In the genomic region with DNA sequence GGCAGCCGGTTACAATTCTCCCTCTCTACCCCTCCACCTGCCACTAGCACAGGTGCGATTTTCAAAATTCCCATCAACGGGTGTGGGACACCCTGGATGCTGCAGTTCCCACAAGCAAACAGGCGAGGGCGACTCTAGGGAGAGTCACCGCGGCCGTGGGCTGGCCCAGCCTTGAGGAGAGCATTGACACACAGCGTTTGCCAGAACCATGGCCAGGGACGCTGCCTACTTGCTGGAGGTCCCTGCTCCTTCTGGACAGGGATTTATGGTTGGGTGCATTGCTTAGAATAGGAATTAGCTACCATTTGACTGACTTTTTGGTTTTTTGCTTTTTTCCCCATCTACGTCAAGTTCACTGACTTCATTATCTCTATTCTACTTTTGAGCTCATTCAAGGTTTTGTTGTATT, we compare ENCODE assay signal across 9 cellular contexts. TPM values are rescaled to one million over a fixed set of nuclear protein-coding genes. Genes with fewer than 3 reads are reported as not detected.
DNase-seq lines count a peak whose midpoint lies in the region; ATAC-seq and TF ChIP-seq lines count a peak whose summit lies in the region.
"Had no signal": no experiment of that assay in that cellular context is flagged by ENCODE, and none has a peak within 500 bp of the region (broad histone marks: within the 10 kb centered on the region; RNA-seq: fewer than 3 reads in every experiment).

No MANE protein-coding gene starts in this region.

- intact Hi-C loops in gastrocnemius medialis (cut with DNase I; ENCODE audit: low total_unique reads): loop anchor here (1.0 kb wide), 1 partner anchor 44 kb away; no protein-coding TSS in a partner anchor

- TF ChIP-seq CTCF in DOHH2 (IDR thresholded peaks at IDR 0.05; ENCODE audit: low read depth, low read length, poor library complexity, severe bottlenecking) (peak; percentile 94), cardiac muscle cell (IDR thresholded peaks at IDR 0.05; ENCODE audit: low read depth, low read length) (peak; percentile 92), gastrocnemius medialis (IDR thresholded peaks at IDR 0.05 in 4 of 5, conservative IDR thresholded peaks at IDR 0.05 in 1 of 5) (peak; percentile 47 to 81 (median 63))

- ATAC-seq in gastrocnemius medialis (peak; percentile 42 to 58), GM19395 (IDR thresholded peaks at IDR 0.05; ENCODE audit: unreplicated experiment) (no peak), HG02981 (IDR thresholded peaks at IDR 0.05; ENCODE audit: unreplicated experiment) (no peak)

- peak in 63 of 76 experiments; percentile 9 to 72 (median 44) for DNase-seq in HUDEP-2 (lab: John Stamatoyannopoulos, UW; ENCODE audit: unreplicated experiment in 76 of 76)
- DNase-seq in SJCRH30: peak; percentile 68 to 82
- peak; percentile 58 for DNase-seq in activated naive CD4-positive, alpha-beta T cell treated with Interleukin-2 at 50 U/mL for 16 hours
- DNase-seq in cardiac muscle cell (ENCODE audit: low read depth in 1 of 2, low spot score in 1 of 2): peak; percentile 69 to 86
- DNase-seq in gastrocnemius medialis: peak; percentile 31 to 41

- H3K9me3 ChIP-seq in DOHH2 (ENCODE audit: control insufficient read depth, insufficient read depth, low read length): no peaks in the 10 kb centered on the region
- no peaks in the 10 kb centered on the region for H3K9me3 ChIP-seq in SJCRH30 (replicated peaks)
- H3K9me3 ChIP-seq in cardiac muscle cell (ENCODE audit: low read depth): no peaks in the 10 kb centered on the region
- H3K9me3 ChIP-seq in gastrocnemius medialis: no peaks in the 10 kb centered on the region

- H3K27me3 ChIP-seq in DOHH2 (ENCODE audit: control insufficient read depth, low read length) (peaks cover 3% of the 10 kb centered on the region; the same call in 1 of the 2 replicates), SJCRH30 (no peaks in the 10 kb centered on the region), cardiac muscle cell (no peaks in the 10 kb centered on the region), gastrocnemius medialis (peaks cover 0 to 11% (median 0%) of the 10 kb centered on the region in 3 donors)

- TF ChIP-seq POLR2A in gastrocnemius medialis (IDR thresholded peaks at IDR 0.05): no peak

- in situ Hi-C loops in gastrocnemius medialis (cut with MboI; ENCODE audit: low sequenced_read_pairs in 4 of 4): loop anchor here in 2 of 4 donors (5.0 kb wide), 2 partner anchors 41 to 46 kb away; no protein-coding TSS in a partner anchor

- H3K4me1 ChIP-seq in DOHH2 (ENCODE audit: control insufficient read depth, low read length) (no peaks in the 10 kb centered on the region), SJCRH30 (no peaks in the 10 kb centered on the region), cardiac muscle cell (ENCODE audit: low read depth) (no peaks in the 10 kb centered on the region), gastrocnemius medialis (no peaks in the 10 kb centered on the region)

- no peaks in the 10 kb centered on the region for H3K79me2 ChIP-seq in DOHH2 (ENCODE audit: control insufficient read depth, low read length)

- no peak overlapping the region for H3K27ac ChIP-seq in DOHH2 (ENCODE audit: low read depth, low read length)
- no peak overlapping the region for H3K27ac ChIP-seq in SJCRH30
- no peak overlapping the region for H3K27ac ChIP-seq in cardiac muscle cell
- no peak overlapping the region for H3K27ac ChIP-seq in gastrocnemius medialis

- no peaks in the 10 kb centered on the region for H3F3A ChIP-seq in DOHH2 (ENCODE audit: control insufficient read depth, insufficient read depth)

- H3K36me3 ChIP-seq in DOHH2 (ENCODE audit: control insufficient read depth, low read length) (no peaks in the 10 kb centered on the region), SJCRH30 (no peaks in the 10 kb centered on the region), cardiac muscle cell (no peaks in the 10 kb centered on the region), gastrocnemius medialis (no peaks in the 10 kb centered on the region)

- H3K4me3 ChIP-seq in DOHH2 (ENCODE audit: low read length) (no peak overlapping the region), SJCRH30 (no peak overlapping the region), cardiac muscle cell (no peak overlapping the region), gastrocnemius medialis (no peak overlapping the region)

- no peaks in the 10 kb centered on the region; the same call in 1 of the 2 replicates for H4K20me1 ChIP-seq in DOHH2 (ENCODE audit: control insufficient read depth, insufficient read depth, low read depth, low read length)

- H3K9me2 ChIP-seq in DOHH2 (replicated peaks; ENCODE audit: control insufficient read depth, low read length): no peaks in the 10 kb centered on the region

- no peak overlapping the region for H3K4me2 ChIP-seq in DOHH2 (ENCODE audit: low read length)

RNA-seq across cellular contexts. Expression of gene CLDN4, which starts 19.0 kb away (rescaled TPM):
- 0.06 and 0.08 TPM in 2 replicates for total RNA-seq in SJCRH30 (2014; rRNA removed; shearing (Covaris generic))
- total RNA-seq in cardiac muscle cell (0.46 and 0.48 TPM in 2 replicates), gastrocnemius medialis (1 to 10 TPM in 1 of 4 donors, under 1 TPM in 3; 0.16 to 3.7 (median 0.42) TPM)
- polyA plus RNA-seq in cardiac muscle cell: 0.99 and 1.9 TPM in 2 replicates

RNA-seq across cellular contexts. Expression of gene METTL27, which starts 30.6 kb away (rescaled TPM):
- total RNA-seq in SJCRH30 (2014; rRNA removed; shearing (Covaris generic)): 0.30 and 0.55 TPM in 2 replicates
- total RNA-seq in cardiac muscle cell (5.1 and 5.2 TPM in 2 replicates), gastrocnemius medialis (1 to 10 TPM in 1 of 4 donors, under 1 TPM in 3; 0.36 to 1.5 (median 0.53) TPM)
- 4.6 and 11.2 TPM in 2 replicates for polyA plus RNA-seq in cardiac muscle cell

RNA-seq across cellular contexts. Expression of gene CLDN3, which starts 41.7 kb away (rescaled TPM):
- not detected in 2 replicates for total RNA-seq in SJCRH30 (2014; rRNA removed; shearing (Covaris generic))
- total RNA-seq in cardiac muscle cell (5.9 and 11.0 TPM in 2 replicates), gastrocnemius medialis (1 to 10 TPM in 1 of 4 donors, not detected in 3; 5.0 TPM)
- 5.6 and 11.2 TPM in 2 replicates for polyA plus RNA-seq in cardiac muscle cell

RNA-seq across cellular contexts. Expression of gene TMEM270, which starts 49.2 kb away (rescaled TPM):
- not detected in 2 replicates for total RNA-seq in SJCRH30 (2014; rRNA removed; shearing (Covaris generic))
- total RNA-seq in cardiac muscle cell (not detected in 2 replicates), gastrocnemius medialis (not detected)
- not detected in 2 replicates for polyA plus RNA-seq in cardiac muscle cell
- total RNA-seq: urinary bladder had no signal

Comparison
In these comparisons a context has a peak if more than half of its experiments do, and no peak if none do; other contexts are left out.
1. ATAC-seq: peak in gastrocnemius medialis (2 of 2); none in GM19395 (single experiment) and HG02981 (single experiment).
2. Peak in every context shown above with its lines, with median percentiles within 50 percentile points of each other: CTCF ChIP-seq and DNase-seq.